In genomic region chr11:2779499-2779980, GRCh38 we compare ENCODE assay signal across 2 cellular contexts.
TF ChIP-seq lines count a peak whose summit lies in the region.

No MANE protein-coding gene starts in this region.

TF ChIP-seq in HepG2, 621 proteins besides CTCF, POLR2A, EP300 and RAD21 (continues in another document):
- no peak for TF ChIP-seq JUN (CRISPR knock-in tag; IDR thresholded peaks at IDR 0.05)
- TF ChIP-seq ZSCAN21 (CRISPR knock-in tag; IDR thresholded peaks at IDR 0.05; ENCODE audit: borderline replicate concordance), result 0 out of 2 replicates have a peak, but pooled peaks have one; percentile 9
- no peak for TF ChIP-seq ATF7 (IDR thresholded peaks at IDR 0.05)
- no peak for TF ChIP-seq ATF7 (CRISPR knock-in tag; IDR thresholded peaks at IDR 0.05)
- TF ChIP-seq MED8 (CRISPR knock-in tag; IDR thresholded peaks at IDR 0.05; ENCODE audit: insufficient replicate concordance), result no peak
- TF ChIP-seq KDM5B (CRISPR knock-in tag; IDR thresholded peaks at IDR 0.05; ENCODE audit: borderline replicate concordance), result 0 out of 2 replicates have a peak, but pooled peaks have one; percentile 6
- TF ChIP-seq DZIP1 (CRISPR knock-in tag; IDR thresholded peaks at IDR 0.05), result no peak
- no peak for TF ChIP-seq CHD2 (IDR thresholded peaks at IDR 0.05; ENCODE audit: low read depth, low read length)
- TF ChIP-seq ZNF639 (CRISPR knock-in tag; conservative IDR thresholded peaks at IDR 0.05), result no peak
- TF ChIP-seq ZNF788 (CRISPR knock-in tag; IDR thresholded peaks at IDR 0.05; ENCODE audit: borderline replicate concordance), result 0 out of 2 replicates have a peak, but pooled peaks have one; percentile 24
- TF ChIP-seq MATR3 (CRISPR knock-in tag; IDR thresholded peaks at IDR 0.05), result no peak
- TF ChIP-seq ZNF17 (CRISPR knock-in tag; IDR thresholded peaks at IDR 0.05), result no peak
- no peak for TF ChIP-seq ZBTB40 (IDR thresholded peaks at IDR 0.05)
- TF ChIP-seq ZBTB40 (CRISPR knock-in tag; IDR thresholded peaks at IDR 0.05), result 0 out of 2 replicates have a peak, but pooled peaks have one; percentile 21

TF ChIP-seq in H1, 55 proteins besides CTCF, POLR2A, EP300 and RAD21 (continued from another document):
- TF ChIP-seq TEAD4 (IDR thresholded peaks at IDR 0.05; ENCODE audit: low read depth, low read length), result no peak
- TF ChIP-seq CHD7 (IDR thresholded peaks at IDR 0.05; ENCODE audit: insufficient replicate concordance, low read length), result no peak
- TF ChIP-seq EZH2 (IDR thresholded peaks at IDR 0.05; ENCODE audit: low read depth, low read length, severe bottlenecking), result no peak
- no peak for TF ChIP-seq ASH2L (IDR thresholded peaks at IDR 0.05; ENCODE audit: low read length)
- TF ChIP-seq POLR2AphosphoS5 (IDR thresholded peaks at IDR 0.05; ENCODE audit: low read depth, low read length), result no peak
- no peak for TF ChIP-seq CREB1 (IDR thresholded peaks at IDR 0.05)
- no peak for TF ChIP-seq PHF8 (conservative IDR thresholded peaks at IDR 0.05; ENCODE audit: low read depth, low read length)
- no peak for TF ChIP-seq E2F6 (IDR thresholded peaks at IDR 0.05)
